In the genomic region with DNA sequence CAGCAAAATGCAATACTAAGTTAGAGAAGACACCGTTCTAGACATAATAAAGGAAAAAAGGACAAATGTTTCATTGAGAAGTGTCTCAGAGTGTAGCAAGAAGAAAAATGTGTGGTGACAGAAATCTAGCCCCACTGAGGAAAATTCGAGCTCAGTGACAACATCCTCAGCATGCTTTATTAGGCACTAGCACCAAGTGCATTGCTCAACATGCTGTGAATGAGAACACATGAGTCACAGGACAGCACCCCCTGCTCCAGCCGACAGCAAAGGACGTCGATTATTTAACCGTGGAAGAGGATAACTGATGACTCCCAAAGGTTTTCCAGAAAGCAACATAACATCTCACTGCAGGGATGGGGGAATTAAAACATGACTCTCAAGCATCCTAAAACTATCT, we compare ENCODE assay signal across 8 cellular contexts.
DNase-seq lines count a peak whose midpoint lies in the region; ATAC-seq and TF ChIP-seq lines count a peak whose summit lies in the region.

No MANE protein-coding gene starts in this region.

- H3K4me1 ChIP-seq in gastroesophageal sphincter = peaks cover 3 to 78% (median 28%) of the 10 kb centered on the region in 3 donors

- no peaks in the 10 kb centered on the region for H3K36me3 ChIP-seq in gastroesophageal sphincter

- no peak for TF ChIP-seq EP300 in gastroesophageal sphincter (IDR thresholded peaks at IDR 0.05)

- H3K27ac ChIP-seq in gastroesophageal sphincter = peak overlapping the region; percentile 57 to 80 (median 73)

- H3K4me3 ChIP-seq in gastroesophageal sphincter = no peak overlapping the region

- WGBS in gastroesophageal sphincter (ENCODE audit: low coverage in 1 of 2), 2 donors = 27 to 51% methylated on average over 6 of the region's 6 CpGs

- in situ Hi-C loops in Caki2 (cut with HindIII; ENCODE audit: low pct_unique_long_range_greater_than_20kb, low sequenced_read_pairs) = no loop called here

- TF ChIP-seq CTCF in gastroesophageal sphincter (IDR thresholded peaks at IDR 0.05) = no peak

- DNase-seq in Caki2 (ENCODE audit: low read depth) (peak; percentile 30), T1000 (lab: John Stamatoyannopoulos, UW) (peak; percentile 28), putamen (ENCODE audit: low spot score) (peak; percentile 49), NCI-H1436 (lab: John Stamatoyannopoulos, UW) (no peak), KG1 (lab: John Stamatoyannopoulos, UW) (no peak)

- no peaks in the 10 kb centered on the region for H3K27me3 ChIP-seq in gastroesophageal sphincter

- H3K9me3 ChIP-seq in gastroesophageal sphincter = no peaks in the 10 kb centered on the region

- ATAC-seq in gastroesophageal sphincter (peak; percentile 94), GM19455 (IDR thresholded peaks at IDR 0.05; ENCODE audit: unreplicated experiment) (no peak), GM21423 (IDR thresholded peaks at IDR 0.05; ENCODE audit: unreplicated experiment) (no peak)

- TF ChIP-seq POLR2A in gastroesophageal sphincter (IDR thresholded peaks at IDR 0.05) = no peak

Comparison
In these comparisons a context has a peak if more than half of its experiments do, and no peak if none do; other contexts are left out.
1. DNase-seq: peak in Caki2 (single experiment), T1000 (single experiment) and putamen (single experiment); none in NCI-H1436 (single experiment) and KG1 (single experiment).